ENCODE assay signal across 10 cellular contexts in genomic region chr1:1859970-1860691, GRCh38. TPM values are rescaled to one million over a fixed set of nuclear protein-coding genes. Genes with fewer than 3 reads are reported as not detected.
DNase-seq lines count a peak whose midpoint lies in the region; ATAC-seq and TF ChIP-seq lines count a peak whose summit lies in the region.
"Not testable (repeated sequence)": the region's sequence is repeated elsewhere in the genome, so short reads cannot be mapped to it uniquely, and the experiment has no call there.
"Had no signal": no experiment of that assay in that cellular context is flagged by ENCODE, and none has a peak within 500 bp of the region (broad histone marks: within the 10 kb centered on the region; RNA-seq: fewer than 3 reads in every experiment).

No MANE protein-coding gene starts in this region.

- H3K4ac ChIP-seq in mesenchymal stem cell (ENCODE audit: low read depth in 1 of 2, low read length in 2 of 2): not testable (repeated sequence)

- H3K9me3 Mint-ChIP-seq in CD8-positive, alpha-beta memory T cell; activated CD4-positive, alpha-beta T cell treated with anti-CD3 and anti-CD28 coated beads for 36 hours (ENCODE audit: low read depth); brain: not testable (repeated sequence)

- H3K18ac ChIP-seq in mesenchymal stem cell (ENCODE audit: low read depth in 1 of 2, low read length in 2 of 2): not testable (repeated sequence)

- H4K20me1 ChIP-seq in OCI-LY7 (ENCODE audit: insufficient read depth, low read length): peaks cover 29% of the 10 kb centered on the region
- not testable (repeated sequence) for H4K20me1 ChIP-seq in fibroblast of lung (ENCODE audit: control insufficient read depth, extremely low read depth, insufficient read depth, low read length)

- TF ChIP-seq CTCF in OCI-LY7 (conservative IDR thresholded peaks at IDR 0.05; ENCODE audit: low read length); brain (conservative IDR thresholded peaks at IDR 0.05); fibroblast of lung (conservative IDR thresholded peaks at IDR 0.05 in 1 of 2, IDR thresholded peaks at IDR 0.05 in 1 of 2; ENCODE audit: low read depth in 1 of 2, low read length in 2 of 2); transverse colon (IDR thresholded peaks at IDR 0.05): not testable (repeated sequence)

- not testable (repeated sequence) for H3K9me2 ChIP-seq in OCI-LY7 (ENCODE audit: insufficient read depth, low read length)

- not testable (repeated sequence) for BruUV-seq in OCI-LY7 (replicated peaks; lab: Mats Ljungman, UMichigan)

- peak overlapping the region; percentile 26 to 90 (median 74) for H3K27ac Mint-ChIP-seq in CD8-positive, alpha-beta memory T cell
- peak overlapping the region; percentile 37 for H3K27ac Mint-ChIP-seq in activated CD4-positive, alpha-beta T cell treated with anti-CD3 and anti-CD28 coated beads for 36 hours
- H3K27ac Mint-ChIP-seq in brain: peak overlapping the region in 4 of 5 experiments; percentile 65 to 96 (median 94)

- TF ChIP-seq POLR2A in transverse colon (IDR thresholded peaks at IDR 0.05): not testable (repeated sequence)

- H3K36me3 Mint-ChIP-seq in CD8-positive, alpha-beta memory T cell: peaks cover 0 to 14% (median 0%) of the 10 kb centered on the region in 3 donors
- not testable (repeated sequence) for H3K36me3 Mint-ChIP-seq in activated CD4-positive, alpha-beta T cell treated with anti-CD3 and anti-CD28 coated beads for 36 hours (ENCODE audit: low read depth)
- H3K36me3 Mint-ChIP-seq in brain: peaks cover 40% of the 10 kb centered on the region

- H3K27me3 Mint-ChIP-seq in CD8-positive, alpha-beta memory T cell; activated CD4-positive, alpha-beta T cell treated with anti-CD3 and anti-CD28 coated beads for 36 hours; brain: not testable (repeated sequence)

- not testable (repeated sequence) for H3K23ac ChIP-seq in mesenchymal stem cell (ENCODE audit: low read length in 2 of 2)

- H3K4me1 ChIP-seq in CD8-positive, alpha-beta memory T cell (ENCODE audit: insufficient read depth, low read length): peaks cover 75% of the 10 kb centered on the region
- H3K4me1 ChIP-seq in OCI-LY7 (ENCODE audit: insufficient read depth, low read length, poor library complexity, severe bottlenecking): peaks cover 94% of the 10 kb centered on the region
- peaks cover 13% of the 10 kb centered on the region for H3K4me1 ChIP-seq in fibroblast of lung (ENCODE audit: control insufficient read depth, extremely low read depth, insufficient read depth, low read length)
- peaks cover 33% of the 10 kb centered on the region for H3K4me1 ChIP-seq in mesenchymal stem cell (ENCODE audit: control insufficient read depth, insufficient read depth, low read depth, low read length)
- peaks cover 24 to 92% (median 63%) of the 10 kb centered on the region in 4 donors for H3K4me1 ChIP-seq in transverse colon

- not testable (repeated sequence) for H3K9me3 ChIP-seq in CD8-positive, alpha-beta memory T cell (ENCODE audit: low read length); OCI-LY7 (ENCODE audit: low read length); fibroblast of lung (ENCODE audit: control insufficient read depth, insufficient read depth, low read depth, low read length); mesenchymal stem cell (ENCODE audit: control insufficient read depth, low read length); transverse colon

- peaks cover 100% of the 10 kb centered on the region for H3K79me2 ChIP-seq in OCI-LY7 (ENCODE audit: insufficient read depth, low read depth, low read length)
- peaks cover 99% of the 10 kb centered on the region for H3K79me2 ChIP-seq in fibroblast of lung (ENCODE audit: control insufficient read depth, insufficient read depth, low read length)

- H3K27me3 ChIP-seq in CD8-positive, alpha-beta memory T cell (ENCODE audit: insufficient read depth, low read length, poor library complexity, severe bottlenecking); fibroblast of lung (ENCODE audit: control insufficient read depth, insufficient read depth, low read length); mesenchymal stem cell (ENCODE audit: control insufficient read depth in 1 of 2, insufficient read depth in 1 of 2, low read length in 2 of 2); transverse colon: not testable (repeated sequence)

- CTCF ChIA-PET in CD8-positive, alpha-beta memory T cell (lab: Charles Lee): interaction anchor here (1.6 kb wide), 1 partner anchor 184 kb away, joined by 4 read pairs; no protein-coding TSS in a partner anchor
- CTCF ChIA-PET in OCI-LY7 (lab: Charles Lee; ENCODE audit: unreplicated experiment): not testable (repeated sequence)
- CTCF ChIA-PET in activated CD4-positive, alpha-beta T cell treated with anti-CD3 and anti-CD28 coated beads for 36 hours (lab: Charles Lee): interaction anchor here (0.6 to 2.4 kb wide), 2 partner anchors 11 to 49 kb away, joined by 3 to 8 read pairs; no protein-coding TSS in a partner anchor

- H4K8ac ChIP-seq in mesenchymal stem cell (ENCODE audit: low read length): not testable (repeated sequence)

- POLR2A ChIA-PET in CD8-positive, alpha-beta memory T cell (lab: Charles Lee): not testable (repeated sequence)
- POLR2A ChIA-PET in OCI-LY7 (lab: Charles Lee): interaction anchor here (0.7 kb wide), 1 partner anchor 41 kb away, joined by 5 read pairs; no protein-coding TSS in a partner anchor
- POLR2A ChIA-PET in activated CD4-positive, alpha-beta T cell treated with anti-CD3 and anti-CD28 coated beads for 36 hours (lab: Charles Lee): interaction anchor here (0.6 kb wide), 1 partner anchor 28 kb away, joined by 11 read pairs; no protein-coding TSS in a partner anchor

- H3K4me3 Mint-ChIP-seq in CD8-positive, alpha-beta memory T cell: peak overlapping the region in 3 of 7 donors; percentile 19 to 65 (median 61)
- not testable (repeated sequence) for H3K4me3 Mint-ChIP-seq in activated CD4-positive, alpha-beta T cell treated with anti-CD3 and anti-CD28 coated beads for 36 hours
- peak overlapping the region in 3 of 5 experiments; percentile 69 to 80 (median 78) for H3K4me3 Mint-ChIP-seq in brain

- not testable (repeated sequence) for H2BK12ac ChIP-seq in mesenchymal stem cell (ENCODE audit: low read length in 2 of 2)

- not testable (repeated sequence) for H2BK15ac ChIP-seq in mesenchymal stem cell (ENCODE audit: low read depth, poor library complexity, severe bottlenecking)

- peak in 1 of 5 donors; percentile 37 for DNase-seq in CD8-positive, alpha-beta memory T cell
- DNase-seq in OCI-LY7 (ENCODE audit: low spot score); activated CD4-positive, alpha-beta T cell treated with anti-CD3 and anti-CD28 coated beads for 36 hours; fibroblast of lung (ENCODE audit: low read depth in 2 of 2); mesenchymal stem cell; transverse colon: not testable (repeated sequence)
- DNase-seq in posterior vena cava (ENCODE audit: low spot score): peak; percentile 14

- not testable (repeated sequence) for H3K4me3 ChIP-seq in CD8-positive, alpha-beta memory T cell (ENCODE audit: low read length); OCI-LY7 (ENCODE audit: low read depth, low read length, poor library complexity, severe bottlenecking); fibroblast of lung (replicated peaks in 1 of 4; ENCODE audit: control extremely low read depth in 1 of 4, insufficient read depth in 1 of 4, low read depth in 3 of 4, low read length in 4 of 4); transverse colon
- peak overlapping the region in 1 of 2 experiments; percentile 67 for H3K4me3 ChIP-seq in mesenchymal stem cell (ENCODE audit: insufficient read depth in 1 of 2, low read depth in 1 of 2, low read length in 2 of 2)

- H3K14ac ChIP-seq in mesenchymal stem cell (ENCODE audit: low read length in 2 of 2): not testable (repeated sequence)

- peak; percentile 67 for ATAC-seq in activated CD4-positive, alpha-beta T cell treated with anti-CD3 and anti-CD28 coated beads for 36 hours

- TF ChIP-seq EP300 in transverse colon (IDR thresholded peaks at IDR 0.05; ENCODE audit: low read depth): not testable (repeated sequence)

- H3K4me2 ChIP-seq in OCI-LY7 (ENCODE audit: low read length): peak overlapping the region; percentile 40; the same call in 1 of the 2 replicates
- H3K4me2 ChIP-seq in fibroblast of lung (ENCODE audit: extremely low read depth, insufficient read depth, low read length); mesenchymal stem cell (ENCODE audit: low read length, poor library complexity, severe bottlenecking): not testable (repeated sequence)

- not testable (repeated sequence) for H2AFZ ChIP-seq in OCI-LY7 (ENCODE audit: low read length); fibroblast of lung (ENCODE audit: low read length); mesenchymal stem cell (ENCODE audit: low read depth, low read length)

- H3K9ac ChIP-seq in fibroblast of lung (ENCODE audit: insufficient read depth, low read length): not testable (repeated sequence)
- peak overlapping the region; percentile 70 for H3K9ac ChIP-seq in mesenchymal stem cell (ENCODE audit: low read length)

- WGBS in mesenchymal stem cell: 92% methylated on average over 7 of the region's 8 CpGs
- WGBS in transverse colon (ENCODE audit: low coverage in 1 of 2), 2 donors: 53 to 70% methylated on average over 3 to 8 of the region's 8 CpGs

- peaks cover 69 to 94% (median 83%) of the 10 kb centered on the region in 3 donors for H3K4me1 Mint-ChIP-seq in CD8-positive, alpha-beta memory T cell
- H3K4me1 Mint-ChIP-seq in activated CD4-positive, alpha-beta T cell treated with anti-CD3 and anti-CD28 coated beads for 36 hours: peaks cover 71% of the 10 kb centered on the region
- peaks cover 80% of the 10 kb centered on the region for H3K4me1 Mint-ChIP-seq in brain

- H3K27ac ChIP-seq in CD8-positive, alpha-beta memory T cell (ENCODE audit: low read depth, low read length); mesenchymal stem cell (ENCODE audit: low read length, poor library complexity, severe bottlenecking): not testable (repeated sequence)
- H3K27ac ChIP-seq in OCI-LY7 (ENCODE audit: low read depth, low read length, poor library complexity, severe bottlenecking): peak overlapping the region; percentile 49
- peak overlapping the region; percentile 24 for H3K27ac ChIP-seq in fibroblast of lung (ENCODE audit: insufficient read depth, low read length)
- H3K27ac ChIP-seq in transverse colon: peak overlapping the region; percentile 78 to 87 (median 84)

- not testable (repeated sequence) for H3K36me3 ChIP-seq in CD8-positive, alpha-beta memory T cell (ENCODE audit: insufficient read depth, low read length); fibroblast of lung (ENCODE audit: control insufficient read depth, insufficient read depth, low read length); transverse colon
- H3K36me3 ChIP-seq in OCI-LY7 (ENCODE audit: insufficient read depth, low read length): peaks cover 66% of the 10 kb centered on the region
- H3K36me3 ChIP-seq in mesenchymal stem cell (ENCODE audit: control insufficient read depth in 1 of 2, insufficient read depth in 2 of 2, low read depth in 1 of 2, low read length in 2 of 2): peaks cover 0 to 16% of the 10 kb centered on the region in 2 experiments

- intact Hi-C loops in OCI-LY7 (cut with micrococcal nuclease; ENCODE audit: unreplicated experiment); activated CD4-positive, alpha-beta T cell treated with anti-CD3 and anti-CD28 coated beads for 36 hours (cut with DNase I, micrococcal nuclease); posterior vena cava (cut with DNase I); transverse colon (cut with DNase I; ENCODE audit: low total_unique reads): not testable (repeated sequence)

- not testable (repeated sequence) for H3K79me1 ChIP-seq in mesenchymal stem cell (replicated peaks; ENCODE audit: low read length, poor library complexity, severe bottlenecking)

- not testable (repeated sequence) for H2BK120ac ChIP-seq in mesenchymal stem cell (ENCODE audit: low read depth, low read length)

- in situ Hi-C loops in transverse colon (cut with MboI; ENCODE audit: low pct_ligation_motif_present in 1 of 4, low pct_unique_long_range_greater_than_20kb in 1 of 4, low sequenced_read_pairs in 3 of 4): not testable (repeated sequence)

- not testable (repeated sequence) for H4K91ac ChIP-seq in mesenchymal stem cell (ENCODE audit: low read length)

- H2BK5ac ChIP-seq in mesenchymal stem cell (ENCODE audit: low read depth, low read length, poor library complexity, severe bottlenecking): not testable (repeated sequence)

- not testable (repeated sequence) for H2AK5ac ChIP-seq in mesenchymal stem cell (ENCODE audit: low read length, severe bottlenecking)

RNA-seq across cellular contexts. Expression of gene GNB1, which starts 30.8 kb away (rescaled TPM):
- total RNA-seq in CD8-positive, alpha-beta memory T cell: 100 to 1,000 TPM; 436 to 470 TPM
- polyA plus RNA-seq in CD8-positive, alpha-beta memory T cell: 114 TPM
- total RNA-seq in OCI-LY7 (2014; rRNA removed; shearing (Covaris generic)): 86.9 and 101 TPM in 2 replicates
- total RNA-seq in OCI-LY7 (2022) (502 and 563 TPM in 2 replicates), fibroblast of lung (52.1 and 91.3 TPM in 2 replicates), posterior vena cava (100 to 1,000 TPM; 318 to 379 TPM), transverse colon (100 to 1,000 TPM; 123 to 191 (median 174) TPM)
- 100 to 1,000 TPM; 347 to 669 TPM for total RNA-seq in activated CD4-positive, alpha-beta T cell treated with anti-CD3 and anti-CD28 coated beads for 36 hours
- polyA plus RNA-seq in brain (ENCODE audit: insufficient read depth, low read depth, low replicate concordance) (689 TPM), fibroblast of lung (485 and 746 TPM in 2 replicates)
- 445 and 517 TPM in 2 replicates for polyA plus RNA-seq in fibroblast of lung (2012)
- polyA minus RNA-seq in fibroblast of lung (ENCODE audit: low replicate concordance): 949 and 1,023 TPM in 2 replicates
- 252 TPM for polyA plus RNA-seq in mesenchymal stem cell (2013, experiment 1 of 2)
- polyA plus RNA-seq in mesenchymal stem cell (2013, experiment 2 of 2): 253 TPM

RNA-seq across cellular contexts. Expression of gene CALML6, which starts 54.9 kb away (rescaled TPM):
- total RNA-seq in CD8-positive, alpha-beta memory T cell: under 1 TPM; 0.46 to 0.78 TPM
- not detected for polyA plus RNA-seq in CD8-positive, alpha-beta memory T cell
- 0.54 and 0.88 TPM in 2 replicates for total RNA-seq in OCI-LY7 (2014; rRNA removed; shearing (Covaris generic))
- total RNA-seq in OCI-LY7 (2022): 2.4 and 5.1 TPM in 2 replicates
- total RNA-seq in activated CD4-positive, alpha-beta T cell treated with anti-CD3 and anti-CD28 coated beads for 36 hours: under 1 TPM; 0.21 to 0.81 TPM
- 0.27 TPM for polyA plus RNA-seq in brain (ENCODE audit: insufficient read depth, low read depth, low replicate concordance)
- under 0.01 and 0.17 TPM in 2 replicates for total RNA-seq in fibroblast of lung
- polyA plus RNA-seq in fibroblast of lung: 0.09 TPM in 1 of 2 replicates, not detected in the other
- polyA plus RNA-seq in fibroblast of lung (2012): 0.13 TPM in 1 of 2 replicates, not detected in the other
- polyA minus RNA-seq in fibroblast of lung (ENCODE audit: low replicate concordance): not detected in 2 replicates
- 0.25 TPM for polyA plus RNA-seq in mesenchymal stem cell (2013, experiment 1 of 2)
- 0.25 TPM for polyA plus RNA-seq in mesenchymal stem cell (2013, experiment 2 of 2)
- total RNA-seq in posterior vena cava: under 1 TPM in 1 of 2 donors, not detected in 1; 0.37 TPM
- total RNA-seq in transverse colon: under 1 TPM in 1 of 4 donors, not detected in 3; 0.48 TPM
- total RNA-seq: left ventricle myocardium superior had no signal
- polyA plus RNA-seq: neural cell had no signal

RNA-seq across cellular contexts. Expression of gene TMEM52, which starts 58.9 kb away (rescaled TPM):
- 1 to 10 TPM in 1 of 2 experiments, under 1 TPM in 1; 0.94 to 1.4 TPM for total RNA-seq in CD8-positive, alpha-beta memory T cell
- polyA plus RNA-seq in CD8-positive, alpha-beta memory T cell: 0.32 TPM
- total RNA-seq in OCI-LY7 (2014; rRNA removed; shearing (Covaris generic)): 0.46 and 1.7 TPM in 2 replicates
- total RNA-seq in OCI-LY7 (2022) (2.5 and 2.7 TPM in 2 replicates), fibroblast of lung (0.17 TPM in 1 of 2 replicates, not detected in the other), posterior vena cava (not detected), transverse colon (1 to 10 TPM in 3 of 4 donors, not detected in 1; 5.2 to 9.5 (median 5.3) TPM)
- 1 to 10 TPM in 1 of 2 experiments, under 1 TPM in 1; 0.88 to 1.1 TPM for total RNA-seq in activated CD4-positive, alpha-beta T cell treated with anti-CD3 and anti-CD28 coated beads for 36 hours
- polyA plus RNA-seq in brain (ENCODE audit: insufficient read depth, low read depth, low replicate concordance) (6.5 TPM), fibroblast of lung (0.26 and 0.42 TPM in 2 replicates)
- 0.44 and 0.46 TPM in 2 replicates for polyA plus RNA-seq in fibroblast of lung (2012)
- 1.1 TPM in 1 of 2 replicates, not detected in the other for polyA minus RNA-seq in fibroblast of lung (ENCODE audit: low replicate concordance)
- 0.95 TPM for polyA plus RNA-seq in mesenchymal stem cell (2013, experiment 1 of 2)
- 1.1 TPM for polyA plus RNA-seq in mesenchymal stem cell (2013, experiment 2 of 2)

Comparison
In these comparisons a context has a peak if more than half of its experiments do, and no peak if none do; other contexts are left out.
1. H3K27ac Mint-ChIP-seq: peak in every context shown above with its lines; median percentile 94 in brain; 74 in CD8-positive, alpha-beta memory T cell; 37 in activated CD4-positive, alpha-beta T cell treated with anti-CD3 and anti-CD28 coated beads for 36 hours.